Comparison of ENCODE assay signal across 10 cellular contexts in genomic region chr2:230226090-230226551, GRCh38. TPM values are rescaled to one million over a fixed set of nuclear protein-coding genes. Genes with fewer than 3 reads are reported as not detected.
DNase-seq lines count a peak whose midpoint lies in the region; ATAC-seq and TF ChIP-seq lines count a peak whose summit lies in the region.
"Had no signal": no experiment of that assay in that cellular context is flagged by ENCODE, and none has a peak within 500 bp of the region (broad histone marks: within the 10 kb centered on the region; RNA-seq: fewer than 3 reads in every experiment).

No MANE protein-coding gene starts in this region.

- peaks cover 19% of the 10 kb centered on the region for H3K36me3 Mint-ChIP-seq in activated T-cell treated with anti-CD3 and anti-CD28 coated beads, Interleukin-2, amount 50 U/mL, for 4 hours (ENCODE audit: insufficient read depth)
- H3K36me3 Mint-ChIP-seq in activated CD4-positive, alpha-beta memory T cell treated with anti-CD3 and anti-CD28 coated beads for 36 hours = peaks cover 37% of the 10 kb centered on the region

- H3K4me1 Mint-ChIP-seq in activated T-cell treated with anti-CD3 and anti-CD28 coated beads, Interleukin-2, amount 50 U/mL, for 4 hours (ENCODE audit: low read depth) = peaks cover 76% of the 10 kb centered on the region
- peaks cover 63% of the 10 kb centered on the region for H3K4me1 Mint-ChIP-seq in activated CD4-positive, alpha-beta memory T cell treated with anti-CD3 and anti-CD28 coated beads for 36 hours (ENCODE audit: low read depth)

- peak overlapping the region; percentile 90 for H3K4me3 Mint-ChIP-seq in activated T-cell treated with anti-CD3 and anti-CD28 coated beads, Interleukin-2, amount 50 U/mL, for 4 hours
- H3K4me3 Mint-ChIP-seq in activated CD4-positive, alpha-beta memory T cell treated with anti-CD3 and anti-CD28 coated beads for 36 hours = peak overlapping the region; percentile 89

- no peak for TF ChIP-seq EP300 in gastroesophageal sphincter (IDR thresholded peaks at IDR 0.05)

- 77 to 93% methylated on average over 3 of the region's 3 CpGs for WGBS in gastroesophageal sphincter (ENCODE audit: low coverage in 1 of 2), 2 donors

- POLR2A ChIA-PET in activated CD4-positive, alpha-beta memory T cell treated with anti-CD3 and anti-CD28 coated beads for 36 hours (lab: Charles Lee) = interaction anchor here (0.6 to 2.0 kb wide), 8 partner anchors 21 to 568 kb away, joined by 3 to 12 read pairs (median 4); partner anchors contain the start of gene SP140L

- H3K27ac Mint-ChIP-seq in activated CD4-positive, alpha-beta memory T cell treated with anti-CD3 and anti-CD28 coated beads for 36 hours = peak overlapping the region; percentile 97

- peaks cover 0 to under 1% of the 10 kb centered on the region in 2 donors for H3K4me1 ChIP-seq in thoracic aorta (ENCODE audit: control insufficient read depth in 1 of 2, low read depth in 2 of 2)
- H3K4me1 ChIP-seq in gastroesophageal sphincter = peaks cover 0 to 1% (median 0%) of the 10 kb centered on the region in 3 donors
- H3K4me1 ChIP-seq in SJCRH30 = no peaks in the 10 kb centered on the region

- H3K27ac ChIP-seq in thoracic aorta = no peak overlapping the region
- H3K27ac ChIP-seq in gastroesophageal sphincter = no peak overlapping the region
- no peak overlapping the region for H3K27ac ChIP-seq in SJCRH30
- H3K27ac ChIP-seq: cardiac muscle cell had no signal

- no peaks in the 10 kb centered on the region for H3K27me3 Mint-ChIP-seq in activated T-cell treated with anti-CD3 and anti-CD28 coated beads, Interleukin-2, amount 50 U/mL, for 4 hours (ENCODE audit: low read depth)
- H3K27me3 Mint-ChIP-seq in activated CD4-positive, alpha-beta memory T cell treated with anti-CD3 and anti-CD28 coated beads for 36 hours = no peaks in the 10 kb centered on the region

- H3K27me3 ChIP-seq in thoracic aorta (replicated peaks; ENCODE audit: insufficient read depth) (no peaks in the 10 kb centered on the region), gastroesophageal sphincter (no peaks in the 10 kb centered on the region), SJCRH30 (peaks cover 3% of the 10 kb centered on the region; the same call in 1 of the 2 replicates)
- H3K27me3 ChIP-seq: cardiac muscle cell had no signal

- intact Hi-C loops in activated CD4-positive, alpha-beta memory T cell treated with anti-CD3 and anti-CD28 coated beads for 36 hours (cut with micrococcal nuclease) = loop anchor here (5.0 to 10.0 kb wide), 4 partner anchors 219 to 569 kb away; partner anchors contain the start of genes CAB39, FBXO36 and TRIP12

- DNase-seq in activated T-cell treated with anti-CD3 and anti-CD28 coated beads, Interleukin-2, amount 50 U/mL, for 4 hours = no peak
- DNase-seq in activated T-cell treated with anti-CD3 and anti-CD28 coated beads for 4 hours (no peak), thoracic aorta (ENCODE audit: low spot score) (no peak), hepatic stellate cell (ENCODE audit: low spot score) (no peak), SJCRH30 (no peak)
- DNase-seq in activated CD4-positive, alpha-beta memory T cell treated with anti-CD3 and anti-CD28 coated beads for 36 hours = peak; percentile 33
- DNase-seq: NCI-H1092 treated with DMSO at 0.1 percent for 48 hours had no signal

- H3K9me3 ChIP-seq in thoracic aorta (peaks cover 7% of the 10 kb centered on the region), gastroesophageal sphincter (peaks cover 0 to 15% (median 0%) of the 10 kb centered on the region in 3 donors), SJCRH30 (replicated peaks) (no peaks in the 10 kb centered on the region)

- H3K4me3 ChIP-seq in thoracic aorta (peak overlapping the region; percentile 53), gastroesophageal sphincter (no peak overlapping the region), SJCRH30 (no peak overlapping the region)
- H3K4me3 ChIP-seq: cardiac muscle cell had no signal

- no peak for TF ChIP-seq POLR2A in gastroesophageal sphincter (IDR thresholded peaks at IDR 0.05)

- CTCF ChIA-PET in activated CD4-positive, alpha-beta memory T cell treated with anti-CD3 and anti-CD28 coated beads for 36 hours (lab: Charles Lee) = interaction anchor here (1.2 kb wide), 1 partner anchor 488 kb away, joined by 3 read pairs; no protein-coding TSS in a partner anchor

- TF ChIP-seq CTCF in thoracic aorta (IDR thresholded peaks at IDR 0.05) (no peak), gastroesophageal sphincter (IDR thresholded peaks at IDR 0.05) (no peak)

- peak; percentile 40 to 45 for ATAC-seq in activated T-cell treated with anti-CD3 and anti-CD28 coated beads, Interleukin-2, amount 50 U/mL, for 4 hours
- ATAC-seq in HG03097 (IDR thresholded peaks at IDR 0.05; ENCODE audit: low FRiP score, unreplicated experiment) = peak; percentile 64
- ATAC-seq in thoracic aorta (ENCODE audit: insufficient number of reproducible peaks, low FRiP score, low read depth) = no peak
- no peak for ATAC-seq in gastroesophageal sphincter

- H3K9me3 Mint-ChIP-seq in activated T-cell treated with anti-CD3 and anti-CD28 coated beads, Interleukin-2, amount 50 U/mL, for 4 hours = peaks cover 13% of the 10 kb centered on the region
- H3K9me3 Mint-ChIP-seq in activated CD4-positive, alpha-beta memory T cell treated with anti-CD3 and anti-CD28 coated beads for 36 hours = peaks cover 13% of the 10 kb centered on the region

- H3K36me3 ChIP-seq in thoracic aorta (no peaks in the 10 kb centered on the region), gastroesophageal sphincter (no peaks in the 10 kb centered on the region), SJCRH30 (no peaks in the 10 kb centered on the region)
- H3K36me3 ChIP-seq: cardiac muscle cell had no signal

RNA-seq across cellular contexts. Expression of gene SP140, which starts 0.6 kb away (rescaled TPM):
- 10 to 100 TPM; 38.4 to 50.6 (median 43.9) TPM for total RNA-seq in activated T-cell treated with anti-CD3 and anti-CD28 coated beads, Interleukin-2, amount 50 U/mL, for 4 hours
- 100 to 1,000 TPM; 150 to 151 TPM for total RNA-seq in activated CD4-positive, alpha-beta memory T cell treated with anti-CD3 and anti-CD28 coated beads for 36 hours
- total RNA-seq in thoracic aorta = 1 to 10 TPM in 1 of 2 donors, under 1 TPM in 1; 0.95 to 8.5 TPM
- 1 to 10 TPM in 2 of 4 donors, under 1 TPM in 1, not detected in 1; 0.92 to 2.3 (median 2.0) TPM for total RNA-seq in gastroesophageal sphincter
- total RNA-seq in SJCRH30 (2014; rRNA removed; shearing (Covaris generic)) = 0.12 and 0.25 TPM in 2 replicates

RNA-seq across cellular contexts. Expression of gene SP110, which starts 6.3 kb away (rescaled TPM):
- 10 to 100 TPM; 47.9 to 55.0 (median 49.1) TPM for total RNA-seq in activated T-cell treated with anti-CD3 and anti-CD28 coated beads, Interleukin-2, amount 50 U/mL, for 4 hours
- total RNA-seq in activated CD4-positive, alpha-beta memory T cell treated with anti-CD3 and anti-CD28 coated beads for 36 hours = 10 to 100 TPM; 91.5 to 94.1 TPM
- total RNA-seq in thoracic aorta (10 to 100 TPM; 28.0 to 73.5 TPM), gastroesophageal sphincter (10 to 100 TPM; 16.3 to 37.5 (median 19.2) TPM)
- total RNA-seq in SJCRH30 (2014; rRNA removed; shearing (Covaris generic)) = 2.8 and 3.0 TPM in 2 replicates

Comparison
In these comparisons a context has a peak if more than half of its experiments do, and no peak if none do; other contexts are left out.
1. ATAC-seq: peak in activated T-cell treated with anti-CD3 and anti-CD28 coated beads, Interleukin-2, amount 50 U/mL, for 4 hours (2 of 2) and HG03097 (single experiment); none in thoracic aorta (single experiment) and gastroesophageal sphincter (single experiment).
2. RNA of gene SP140, which starts 0.6 kb away (total RNA-seq): 150 to 151 TPM in activated CD4-positive, alpha-beta memory T cell treated with anti-CD3 and anti-CD28 coated beads for 36 hours and 38.4 to 50.6 TPM in activated T-cell treated with anti-CD3 and anti-CD28 coated beads, Interleukin-2, amount 50 U/mL, for 4 hours; 0.95 to 8.5 TPM in thoracic aorta, 0.92 to 2.3 TPM in gastroesophageal sphincter and 0.12 to 0.25 TPM in SJCRH30; every median in the first group is over 4 times any median in the second.